In genomic region chr2:144479138-144479537, GRCh38 we compare ENCODE assay signal across 11 cellular contexts. TPM values are rescaled to one million over a fixed set of nuclear protein-coding genes. Genes with fewer than 3 reads are reported as not detected.
A peak's percentile ranks its signal among the peaks of the same experiment; 100 is the strongest.
DNase-seq lines count a peak whose midpoint lies in the region; ATAC-seq, FAIRE-seq and TF ChIP-seq lines count a peak whose summit lies in the region.
"Had no signal": no experiment of that assay in that cellular context is flagged by ENCODE, and none has a peak within 500 bp of the region (broad histone marks: within the 10 kb centered on the region; RNA-seq: fewer than 3 reads in every experiment).

No MANE protein-coding gene starts in this region.

- peaks cover 6% of the 10 kb centered on the region for H4K20me1 ChIP-seq in astrocyte (ENCODE audit: insufficient read depth, low read length)

- peaks cover 29% of the 10 kb centered on the region for H3K4me1 ChIP-seq in astrocyte (ENCODE audit: insufficient read depth, low read length)
- H3K4me1 ChIP-seq in left ventricle myocardium inferior = peaks cover 97% of the 10 kb centered on the region

- H3K36me3 ChIP-seq in astrocyte (ENCODE audit: insufficient read depth, low read length) (no peaks in the 10 kb centered on the region), left ventricle myocardium inferior (no peaks in the 10 kb centered on the region)

- H2AFZ ChIP-seq in astrocyte (ENCODE audit: low read depth, low read length) = no peak overlapping the region

- H3K27me3 ChIP-seq in astrocyte (ENCODE audit: insufficient read depth, low read length) = no peaks in the 10 kb centered on the region
- no peaks in the 10 kb centered on the region for H3K27me3 ChIP-seq in left ventricle myocardium inferior (ENCODE audit: low read depth)

- H3K4me2 ChIP-seq in astrocyte (ENCODE audit: low read length) = no peak overlapping the region

- no peak overlapping the region for H3K9ac ChIP-seq in astrocyte (ENCODE audit: low read length)

- H3K4me3 Mint-ChIP-seq in astrocyte (ENCODE audit: unreplicated experiment) = no peak overlapping the region

- H3K27ac ChIP-seq in astrocyte (ENCODE audit: low read depth, low read length) (peak overlapping the region; percentile 41), left ventricle myocardium inferior (replicated peaks) (peak overlapping the region; percentile 74)

- no peak for ATAC-seq in HG02884 (IDR thresholded peaks at IDR 0.05; ENCODE audit: unreplicated experiment)

- H3K9me3 Mint-ChIP-seq in astrocyte (ENCODE audit: unreplicated experiment) = no peaks in the 10 kb centered on the region

- H3K9me3 ChIP-seq in astrocyte (ENCODE audit: insufficient read depth, low read depth, low read length) (no peaks in the 10 kb centered on the region), left ventricle myocardium inferior (replicated peaks) (no peaks in the 10 kb centered on the region)

- peaks cover 62% of the 10 kb centered on the region for H3K4me1 Mint-ChIP-seq in astrocyte (ENCODE audit: low read depth, unreplicated experiment)

- H3K27ac Mint-ChIP-seq in astrocyte (ENCODE audit: unreplicated experiment) = peak overlapping the region; percentile 16

- no peak for FAIRE-seq in astrocyte (lab: Jason Lieb, UNC)

- peaks cover 2% of the 10 kb centered on the region for H3K36me3 Mint-ChIP-seq in astrocyte (ENCODE audit: low read depth, unreplicated experiment)

- no peak overlapping the region for H3K4me3 ChIP-seq in astrocyte (ENCODE audit: insufficient read depth, low read depth, low read length)
- H3K4me3 ChIP-seq in left ventricle myocardium inferior = no peak overlapping the region
- H3K4me3 ChIP-seq in skeletal muscle cell (ENCODE audit: low read depth, low read length) = no peak overlapping the region

- DNase-seq in GM04504 (ENCODE audit: low read depth) = peak; percentile 26
- peak; percentile 88 for DNase-seq in astrocyte (ENCODE audit: low read depth)
- no peak for DNase-seq in left ventricle myocardium inferior
- peak; percentile 24 for DNase-seq in skeletal muscle cell (ENCODE audit: low read depth)
- DNase-seq in activated CD4-positive, alpha-beta T cell treated with anti-CD3 and anti-CD28 coated beads, Interleukin-2, amount 50 U/mL, for 4 hours = no peak
- DNase-seq in COLO829 (ENCODE audit: low spot score) = no peak
- DNase-seq in SHP77 (lab: John Stamatoyannopoulos, UW) = no peak
- DNase-seq: COR-L47, erythroblast, MM.1S had no signal

- intact Hi-C loops in left ventricle myocardium inferior (cut with micrococcal nuclease) = no loop called here

- H3K27me3 Mint-ChIP-seq in astrocyte (ENCODE audit: low read depth, unreplicated experiment) = no peaks in the 10 kb centered on the region

- no peaks in the 10 kb centered on the region for H3K79me2 ChIP-seq in astrocyte (ENCODE audit: insufficient read depth, low read length)

- TF ChIP-seq CTCF in astrocyte (IDR thresholded peaks at IDR 0.05; ENCODE audit: insufficient read depth, low read depth, low read length) = no peak
- no peak for TF ChIP-seq CTCF in left ventricle myocardium inferior (IDR thresholded peaks at IDR 0.05; ENCODE audit: borderline replicate concordance)

RNA-seq across cellular contexts. Expression of gene ZEB2, which starts 40.8 kb away (rescaled TPM):
- 84.9 and 90.9 TPM in 2 replicates for total RNA-seq in astrocyte
- 89.1 TPM for total RNA-seq in left ventricle myocardium inferior

Comparison
In these comparisons a context has a peak if more than half of its experiments do, and no peak if none do; other contexts are left out.
1. DNase-seq: peak in GM04504 (single experiment), astrocyte (single experiment) and skeletal muscle cell (single experiment); none in left ventricle myocardium inferior (single experiment), activated CD4-positive, alpha-beta T cell treated with anti-CD3 and anti-CD28 coated beads, Interleukin-2, amount 50 U/mL, for 4 hours (0 of 2), COLO829 (single experiment) and SHP77 (0 of 2).